ENCODE assay signal across 24 cellular contexts in genomic region chr3:188486952-188487351, GRCh38.
"Had no signal": no experiment of that assay in that cellular context is flagged by ENCODE, and none has a peak within 500 bp of the region (broad histone marks: within the 10 kb centered on the region; RNA-seq: fewer than 3 reads in every experiment).

No MANE protein-coding gene starts in this region.

- H3K4me3 ChIP-seq: hepatocyte, left ventricle myocardium inferior, pancreas, psoas muscle, right atrium auricular region, thyroid gland had no signal

- H3K4me1 ChIP-seq: pancreas, thyroid gland had no signal

- FAIRE-seq: pancreas had no signal

- H3K4me2 ChIP-seq: hepatocyte had no signal

- H3K9me3 Mint-ChIP-seq: activated naive CD4-positive, alpha-beta T cell treated with anti-CD3 and anti-CD28 coated beads, Interleukin-2, amount 50 U/mL, for 24 hours; mesothelial cell of epicardium; WTC11 had no signal

- ATAC-seq: activated CD4-positive, alpha-beta T cell treated with anti-CD3 and anti-CD28 coated beads for 36 hours; natural killer cell treated with Interleukin-12 subunit alpha and Interleukin-12 subunit beta and Interleukin-15 and Interleukin-18, amount 100 ng/mL, for 72 hours; pancreas; psoas muscle; T-cell; WTC11 had no signal

- H3K27me3 ChIP-seq: hepatocyte, pancreas, right atrium auricular region, thyroid gland had no signal

- H2AFZ ChIP-seq: hepatocyte had no signal

- DNase-seq: activated CD4-positive, alpha-beta memory T cell treated with anti-CD3 and anti-CD28 coated beads for 36 hours; activated CD4-positive, alpha-beta T cell treated with anti-CD3 and anti-CD28 coated beads for 36 hours; activated gamma-delta T cell treated with Interleukin-2 at 50 U/mL for 16 hours; anterior cingulate cortex; dermis blood vessel endothelial cell; effector CD8-positive, alpha-beta T cell; foreskin melanocyte; glutamatergic neuron; left ventricle myocardium inferior; pancreas; psoas muscle; stimulated activated CD4-positive, alpha-beta T cell treated with anti-CD3 and anti-CD28 coated beads, Interleukin-12 subunit alpha, Interleukin-12 subunit beta, amount 100 ng/mL, for 4 hours; substantia nigra; T-cell; thyroid gland had no signal

- H3K36me3 Mint-ChIP-seq: WTC11 had no signal

- H3K79me2 ChIP-seq: hepatocyte had no signal

- H3K27ac Mint-ChIP-seq: activated CD4-positive, alpha-beta memory T cell treated with anti-CD3 and anti-CD28 coated beads for 36 hours; activated CD4-positive, alpha-beta T cell treated with anti-CD3 and anti-CD28 coated beads for 36 hours; activated naive CD4-positive, alpha-beta T cell treated with anti-CD3 and anti-CD28 coated beads, Interleukin-2, amount 50 U/mL, for 24 hours; activated T-helper 1 cell treated with anti-CD3 and anti-CD28 coated beads, Interleukin-12 subunit alpha, Interleukin-12 subunit beta, Interleukin-2, Interleukin-4 antibody, amounts not matched to agents 30 ng/mL and 10 ng/mL and 1 ng/mL, durations not matched to agents 14 hours and 24 hours and 36 hours; brain; mesothelial cell of epicardium; stimulated activated naive CD8-positive, alpha-beta T cell treated with anti-CD3 and anti-CD28 coated beads, Interleukin-15, Interleukin-2, amounts not matched to agents 100 ng/mL and 50 ng/mL, for 24 hours; T-cell; WTC11 had no signal

- H3K27ac ChIP-seq: hepatocyte, left ventricle myocardium inferior, pancreas, psoas muscle, right atrium auricular region, thyroid gland had no signal

- H3K27me3 Mint-ChIP-seq: activated CD4-positive, alpha-beta memory T cell treated with anti-CD3 and anti-CD28 coated beads for 36 hours; activated CD4-positive, alpha-beta T cell treated with anti-CD3 and anti-CD28 coated beads for 36 hours; activated naive CD4-positive, alpha-beta T cell treated with anti-CD3 and anti-CD28 coated beads, Interleukin-2, amount 50 U/mL, for 24 hours; brain; natural killer cell treated with Interleukin-12 subunit alpha and Interleukin-12 subunit beta and Interleukin-15 and Interleukin-18, amount 100 ng/mL, for 72 hours; stimulated activated naive CD8-positive, alpha-beta T cell treated with anti-CD3 and anti-CD28 coated beads, Interleukin-15, Interleukin-2, amounts not matched to agents 100 ng/mL and 50 ng/mL, for 24 hours; T-cell had no signal

- H3K9me3 ChIP-seq: left ventricle myocardium inferior, pancreas, psoas muscle, right atrium auricular region, thyroid gland had no signal

- H3K4me3 Mint-ChIP-seq: activated CD4-positive, alpha-beta memory T cell treated with anti-CD3 and anti-CD28 coated beads for 36 hours; activated CD4-positive, alpha-beta T cell treated with anti-CD3 and anti-CD28 coated beads for 36 hours; activated naive CD4-positive, alpha-beta T cell treated with anti-CD3 and anti-CD28 coated beads, Interleukin-2, amount 50 U/mL, for 24 hours; activated T-helper 1 cell treated with anti-CD3 and anti-CD28 coated beads, Interleukin-12 subunit alpha, Interleukin-12 subunit beta, Interleukin-2, Interleukin-4 antibody, amounts not matched to agents 30 ng/mL and 10 ng/mL and 1 ng/mL, durations not matched to agents 14 hours and 24 hours and 36 hours; brain; mesothelial cell of epicardium; natural killer cell treated with Interleukin-12 subunit alpha and Interleukin-12 subunit beta and Interleukin-15 and Interleukin-18, amount 100 ng/mL, for 72 hours; stimulated activated naive CD8-positive, alpha-beta T cell treated with anti-CD3 and anti-CD28 coated beads, Interleukin-15, Interleukin-2, amounts not matched to agents 100 ng/mL and 50 ng/mL, for 24 hours; T-cell; WTC11 had no signal
